In genomic region chr12:45674181-45674580, GRCh38 we compare ENCODE assay signal across 27 cellular contexts. TPM values are rescaled to one million over a fixed set of nuclear protein-coding genes. Genes with fewer than 3 reads are reported as not detected.
DNase-seq lines count a peak whose midpoint lies in the region; ATAC-seq and TF ChIP-seq lines count a peak whose summit lies in the region.
"Had no signal": no experiment of that assay in that cellular context is flagged by ENCODE, and none has a peak within 500 bp of the region (broad histone marks: within the 10 kb centered on the region; RNA-seq: fewer than 3 reads in every experiment).

No MANE protein-coding gene starts in this region.

- DNase-seq in EH (ENCODE audit: low read depth), result peak; percentile 35
- peak; percentile 10 for DNase-seq in M059J (ENCODE audit: low read depth)
- DNase-seq in coronary artery (ENCODE audit: low spot score), result no peak
- DNase-seq in sigmoid colon, result no peak
- DNase-seq: activated CD4-positive, alpha-beta memory T cell treated with anti-CD3 and anti-CD28 coated beads for 36 hours; activated CD8-positive, alpha-beta memory T cell treated with anti-CD3 and anti-CD28 coated beads, Interleukin-2, amount 50 U/mL, for 48 hours; activated naive CD4-positive, alpha-beta T cell treated with anti-CD3 and anti-CD28 coated beads, Interleukin-2, amount 10 ng/mL, durations not matched to agents 7 days and 5 days; colonic mucosa; effector memory CD8-positive, alpha-beta T cell; gastrocnemius medialis; Kasumi-1; naive B cell; NCI-H1048; NCI-H187 treated with DMSO at 0.1 percent for 48 hours; NCI-H2171 treated with DMSO at 0.1 percent for 48 hours; NCI-H526; SIG-M5 had no signal

- no peaks in the 10 kb centered on the region for H3K36me3 ChIP-seq in sigmoid colon
- H3K36me3 ChIP-seq: BLaER1, colonic mucosa, gastrocnemius medialis, neutrophil, prostate gland, thyroid gland had no signal

- H3K4me1 ChIP-seq in sigmoid colon, result peaks cover 0 to 36% (median 21%) of the 10 kb centered on the region in 4 donors
- H3K4me1 ChIP-seq: colonic mucosa, prostate gland, thyroid gland had no signal

- TF ChIP-seq POLR2A in sigmoid colon (IDR thresholded peaks at IDR 0.05), result no peak

- TF ChIP-seq CTCF in coronary artery (IDR thresholded peaks at IDR 0.05), result no peak
- TF ChIP-seq CTCF in sigmoid colon (IDR thresholded peaks at IDR 0.05), result no peak

- H3K4me3 ChIP-seq in coronary artery (no peak overlapping the region), sigmoid colon (no peak overlapping the region)
- H3K4me3 ChIP-seq: BLaER1, colonic mucosa, gastrocnemius medialis, GM23338, prostate gland, thyroid gland had no signal

- peak overlapping the region; percentile 23 to 35 for H3K27ac ChIP-seq in coronary artery
- peak overlapping the region in 3 of 4 donors; percentile 44 to 70 (median 44) for H3K27ac ChIP-seq in sigmoid colon
- H3K27ac ChIP-seq: BLaER1, colonic mucosa, gastrocnemius medialis, HL-60, neutrophil, prostate gland, thyroid gland had no signal

- intact Hi-C loops in sigmoid colon (cut with DNase I), result no loop called here

- no peaks in the 10 kb centered on the region for H3K27me3 ChIP-seq in sigmoid colon
- H3K27me3 ChIP-seq: BLaER1, colonic mucosa, gastrocnemius medialis, neutrophil, thyroid gland had no signal

- no peaks in the 10 kb centered on the region for H3K9me3 ChIP-seq in sigmoid colon
- H3K9me3 ChIP-seq: BLaER1, colonic mucosa, gastrocnemius medialis, neutrophil, prostate gland, thyroid gland had no signal

- TF ChIP-seq EP300 in sigmoid colon (IDR thresholded peaks at IDR 0.05), result no peak

- ATAC-seq in GM21723 (IDR thresholded peaks at IDR 0.05; ENCODE audit: unreplicated experiment) (no peak), HG02678 (IDR thresholded peaks at IDR 0.05; ENCODE audit: unreplicated experiment) (no peak), GM21529 (IDR thresholded peaks at IDR 0.05; ENCODE audit: unreplicated experiment) (no peak)
- ATAC-seq: effector memory CD8-positive, alpha-beta T cell; gastrocnemius medialis; GM23338; sciatic nerve had no signal

RNA-seq across cellular contexts. Expression of gene ARID2, which starts 55.3 kb away (rescaled TPM):
- total RNA-seq in M059J (2014; rRNA removed; shearing (Covaris generic)), result 8.7 and 11.0 TPM in 2 replicates
- 10 to 100 TPM; 31.0 to 42.4 (median 37.4) TPM for total RNA-seq in sigmoid colon
- 1 to 10 TPM; 3.2 to 6.5 (median 3.6) TPM for polyA plus RNA-seq in sigmoid colon

Comparison
In these comparisons a context has a peak if more than half of its experiments do, and no peak if none do; other contexts are left out.
1. DNase-seq: peak in EH (single experiment) and M059J (single experiment); none in coronary artery (single experiment) and sigmoid colon (single experiment).